9 cellular contexts compared by ENCODE assay signal in genomic region chr12:68240975-68241374, GRCh38. TPM values are rescaled to one million over a fixed set of nuclear protein-coding genes. Genes with fewer than 3 reads are reported as not detected.
DNase-seq lines count a peak whose midpoint lies in the region; ATAC-seq and TF ChIP-seq lines count a peak whose summit lies in the region.
"Had no signal": no experiment of that assay in that cellular context is flagged by ENCODE, and none has a peak within 500 bp of the region (broad histone marks: within the 10 kb centered on the region; RNA-seq: fewer than 3 reads in every experiment).

No MANE protein-coding gene starts in this region.

- TF ChIP-seq EP300 in esophagus muscularis mucosa (IDR thresholded peaks at IDR 0.05) = no peak

- H3K27me3 ChIP-seq in right atrium auricular region = no peaks in the 10 kb centered on the region
- H3K27me3 ChIP-seq in esophagus muscularis mucosa = no peaks in the 10 kb centered on the region
- H3K27me3 ChIP-seq: body of pancreas had no signal

- intact Hi-C loops in Right ventricle myocardium inferior (cut with DNase I) (no loop called here), esophagus muscularis mucosa (cut with DNase I) (no loop called here), head of caudate nucleus (cut with DNase I) (no loop called here)

- H3K9me3 ChIP-seq in right atrium auricular region (no peaks in the 10 kb centered on the region), esophagus muscularis mucosa (no peaks in the 10 kb centered on the region)
- H3K9me3 ChIP-seq: body of pancreas had no signal

- TF ChIP-seq POLR2A in esophagus muscularis mucosa (IDR thresholded peaks at IDR 0.05; ENCODE audit: low read depth) = no peak

- WGBS in esophagus muscularis mucosa = 0% methylated on average over 1 of the region's 1 CpG

- TF ChIP-seq CTCF in right atrium auricular region (IDR thresholded peaks at IDR 0.05) (no peak), esophagus muscularis mucosa (IDR thresholded peaks at IDR 0.05) (no peak)

- DNase-seq in Right ventricle myocardium inferior (ENCODE audit: missing footprints) (no peak), right atrium auricular region (ENCODE audit: low spot score) (no peak), esophagus muscularis mucosa (ENCODE audit: extremely low spot score) (no peak), head of caudate nucleus (no peak), NCI-H2107 treated with DMSO at 0.1 percent for 48 hours (lab: John Stamatoyannopoulos, UW; ENCODE audit: unreplicated experiment) (no peak)
- peak; percentile 46 to 52 for DNase-seq in activated CD4-positive, alpha-beta T cell treated with anti-CD3 and anti-CD28 coated beads for 4 hours
- peak; percentile 32 to 36 for DNase-seq in stimulated activated CD4-positive, alpha-beta T cell treated with anti-CD3 and anti-CD28 coated beads, Interleukin-2, amount 100 ng/mL, for 48 hours

- H3K27ac ChIP-seq in right atrium auricular region (no peak overlapping the region), esophagus muscularis mucosa (replicated peaks in 1 of 4) (peak overlapping the region in 3 of 4 donors; percentile 42 to 55 (median 42))
- H3K27ac ChIP-seq: body of pancreas had no signal

- H3K4me3 ChIP-seq in right atrium auricular region (no peak overlapping the region), esophagus muscularis mucosa (peak overlapping the region in 2 of 4 donors; percentile 22 to 24)
- H3K4me3 ChIP-seq: body of pancreas had no signal

- H3K36me3 ChIP-seq in right atrium auricular region (no peaks in the 10 kb centered on the region), esophagus muscularis mucosa (no peaks in the 10 kb centered on the region)

- peak; percentile 56 for ATAC-seq in Right ventricle myocardium inferior
- peak; percentile 98 for ATAC-seq in HG03354 (IDR thresholded peaks at IDR 0.05; ENCODE audit: poor library complexity, severe bottlenecking, unreplicated experiment)
- ATAC-seq: body of pancreas had no signal

- H3K4me1 ChIP-seq in right atrium auricular region = peaks cover 0 to 56% of the 10 kb centered on the region in 2 donors
- peaks cover 20 to 56% (median 46%) of the 10 kb centered on the region in 4 donors for H3K4me1 ChIP-seq in esophagus muscularis mucosa

RNA-seq across cellular contexts. Expression of gene IL22, which starts 12.4 kb away (rescaled TPM):
- total RNA-seq in Right ventricle myocardium inferior (not detected), right atrium auricular region (not detected), esophagus muscularis mucosa (not detected)
- total RNA-seq: body of pancreas had no signal

RNA-seq across cellular contexts. Expression of gene IL26, which starts 15.4 kb away (rescaled TPM):
- not detected for total RNA-seq in Right ventricle myocardium inferior
- not detected for total RNA-seq in right atrium auricular region
- total RNA-seq in esophagus muscularis mucosa = not detected
- total RNA-seq: body of pancreas had no signal

Comparison
In these comparisons a context has a peak if more than half of its experiments do, and no peak if none do; other contexts are left out.
1. DNase-seq: peak in activated CD4-positive, alpha-beta T cell treated with anti-CD3 and anti-CD28 coated beads for 4 hours (2 of 2) and stimulated activated CD4-positive, alpha-beta T cell treated with anti-CD3 and anti-CD28 coated beads, Interleukin-2, amount 100 ng/mL, for 48 hours (2 of 2); none in Right ventricle myocardium inferior (single experiment), right atrium auricular region (single experiment), esophagus muscularis mucosa (single experiment), head of caudate nucleus (0 of 42) and NCI-H2107 treated with DMSO at 0.1 percent for 48 hours (single experiment).
2. H3K27ac ChIP-seq: peak in esophagus muscularis mucosa (3 of 4); none in right atrium auricular region (0 of 2).